Comparison of ENCODE assay signal across 30 cellular contexts in genomic region chr16:16997349-16997748, GRCh38.
"Had no signal": no experiment of that assay in that cellular context is flagged by ENCODE, and none has a peak within 500 bp of the region (broad histone marks: within the 10 kb centered on the region; RNA-seq: fewer than 3 reads in every experiment).

No MANE protein-coding gene starts in this region.

- H3K9me3 ChIP-seq: ascending aorta, MG63 had no signal

- H3K27me3 ChIP-seq: ascending aorta, cardiac muscle cell, MG63 had no signal

- H3K9me3 Mint-ChIP-seq: activated CD8-positive, alpha-beta T cell treated with anti-CD3 and anti-CD28 coated beads for 36 hours; activated naive CD4-positive, alpha-beta T cell treated with anti-CD3 and anti-CD28 coated beads, Interleukin-2, amount 50 U/mL, for 24 hours; activated naive CD8-positive, alpha-beta T cell treated with anti-CD3 and anti-CD28 coated beads, Interleukin-2, amount 10 ng/mL, durations not matched to agents 7 days and 5 days; activated T-helper 2 cell treated with anti-CD3 and anti-CD28 coated beads, Interferon-gamma antibody, Interleukin-2, Interleukin-4, amounts not matched to agents 10 μg/mL and 5 μg/mL and 100 μg/mL, durations not matched to agents 14 hours and 24 hours and 36 hours; central memory CD8-positive, alpha-beta T cell had no signal

- H3K4me1 ChIP-seq: ascending aorta had no signal

- H3K36me3 ChIP-seq: ascending aorta, cardiac muscle cell, MG63 had no signal

- H3K4me3 Mint-ChIP-seq: activated CD4-positive, alpha-beta T cell treated with anti-CD3 and anti-CD28 coated beads, Interleukin-2, amount 10 ng/mL, durations not matched to agents 24 days and 14 days; activated CD8-positive, alpha-beta T cell treated with anti-CD3 and anti-CD28 coated beads for 36 hours; activated naive CD4-positive, alpha-beta T cell treated with anti-CD3 and anti-CD28 coated beads, Interleukin-2, amount 50 U/mL, for 24 hours; activated naive CD8-positive, alpha-beta T cell treated with anti-CD3 and anti-CD28 coated beads, Interleukin-2, amount 10 ng/mL, durations not matched to agents 7 days and 5 days; central memory CD8-positive, alpha-beta T cell had no signal

- H3K27me3 Mint-ChIP-seq: activated CD4-positive, alpha-beta T cell treated with anti-CD3 and anti-CD28 coated beads, Interleukin-2, amount 10 ng/mL, durations not matched to agents 24 days and 14 days; activated CD8-positive, alpha-beta T cell treated with anti-CD3 and anti-CD28 coated beads for 36 hours had no signal

- DNase-seq: activated CD4-positive, alpha-beta T cell treated with anti-CD3 and anti-CD28 coated beads, Interleukin-2, amount 10 ng/mL, durations not matched to agents 24 days and 14 days; activated CD4-positive, alpha-beta T cell treated with anti-CD3 and anti-CD28 coated beads, Interleukin-2, amount 50 U/mL, for 4 hours; activated CD8-positive, alpha-beta T cell treated with anti-CD3 and anti-CD28 coated beads for 36 hours; activated gamma-delta T cell; activated naive CD4-positive, alpha-beta T cell treated with Interleukin-2 at 50 U/mL for 16 hours; activated naive CD8-positive, alpha-beta T cell treated with anti-CD3 and anti-CD28 coated beads, Interleukin-2, amount 10 ng/mL, durations not matched to agents 7 days and 5 days; activated T-cell treated with anti-CD3 and anti-CD28 coated beads, Interleukin-2, amount 50 U/mL, for 1 hour; amygdala; IMR-90; Karpas-422; KBM-7; MG63; NCI-H1048; NCI-H1105 treated with DMSO at 0.1 percent for 48 hours; NCI-H1436; NCI-H1694 treated with DMSO at 0.1 percent for 48 hours; NCI-H2029; NCI-H446; NCI-H510A treated with DMSO at 0.1 percent for 48 hours; OCI-M1; Right ventricle myocardium superior; SW 1271; T-helper 1 cell; T1000 had no signal

- ATAC-seq: activated CD8-positive, alpha-beta T cell treated with anti-CD3 and anti-CD28 coated beads for 36 hours had no signal

- H3K36me3 Mint-ChIP-seq: activated naive CD4-positive, alpha-beta T cell treated with anti-CD3 and anti-CD28 coated beads, Interleukin-2, amount 50 U/mL, for 24 hours; activated naive CD8-positive, alpha-beta T cell treated with anti-CD3 and anti-CD28 coated beads, Interleukin-2, amount 10 ng/mL, durations not matched to agents 7 days and 5 days had no signal

- H3K27ac Mint-ChIP-seq: activated CD4-positive, alpha-beta T cell treated with anti-CD3 and anti-CD28 coated beads, Interleukin-2, amount 10 ng/mL, durations not matched to agents 24 days and 14 days; activated CD8-positive, alpha-beta T cell treated with anti-CD3 and anti-CD28 coated beads for 36 hours; activated naive CD4-positive, alpha-beta T cell treated with anti-CD3 and anti-CD28 coated beads, Interleukin-2, amount 50 U/mL, for 24 hours; activated naive CD8-positive, alpha-beta T cell treated with anti-CD3 and anti-CD28 coated beads, Interleukin-2, amount 10 ng/mL, durations not matched to agents 7 days and 5 days; activated T-helper 2 cell treated with anti-CD3 and anti-CD28 coated beads, Interferon-gamma antibody, Interleukin-2, Interleukin-4, amounts not matched to agents 10 μg/mL and 5 μg/mL and 100 μg/mL, durations not matched to agents 14 hours and 24 hours and 36 hours had no signal

- FAIRE-seq: TTC549 had no signal

- H3K27ac ChIP-seq: ascending aorta, cardiac muscle cell had no signal

- H3K4me3 ChIP-seq: ascending aorta, cardiac muscle cell, MG63 had no signal
